Comparison of ENCODE assay signal across 10 cellular contexts in genomic region chr11:78397398-78397797, GRCh38. TPM values are rescaled to one million over a fixed set of nuclear protein-coding genes. Genes with fewer than 3 reads are reported as not detected.
DNase-seq lines count a peak whose midpoint lies in the region; ATAC-seq and TF ChIP-seq lines count a peak whose summit lies in the region.
"Had no signal": no experiment of that assay in that cellular context is flagged by ENCODE, and none has a peak within 500 bp of the region (broad histone marks: within the 10 kb centered on the region; RNA-seq: fewer than 3 reads in every experiment).

No MANE protein-coding gene starts in this region.

- intact Hi-C loops in prostate gland (cut with DNase I) = no loop called here

- H3K36me3 Mint-ChIP-seq in activated T-helper 17 cell treated with anti-CD3 and anti-CD28 coated beads, Interleukin-2, amount 50 U/mL, for 72 hours (ENCODE audit: low read depth) = no peaks in the 10 kb centered on the region

- no peak overlapping the region for H3K4me3 Mint-ChIP-seq in activated T-helper 17 cell treated with anti-CD3 and anti-CD28 coated beads, Interleukin-2, amount 50 U/mL, for 72 hours

- H3K9me3 Mint-ChIP-seq in activated T-helper 17 cell treated with anti-CD3 and anti-CD28 coated beads, Interleukin-2, amount 50 U/mL, for 72 hours = no peaks in the 10 kb centered on the region

- H3K27me3 Mint-ChIP-seq in activated T-helper 17 cell treated with anti-CD3 and anti-CD28 coated beads, Interleukin-2, amount 50 U/mL, for 72 hours = no peaks in the 10 kb centered on the region

- TF ChIP-seq CTCF in prostate gland (IDR thresholded peaks at IDR 0.05) = no peak

- H3K4me1 Mint-ChIP-seq in activated T-helper 17 cell treated with anti-CD3 and anti-CD28 coated beads, Interleukin-2, amount 50 U/mL, for 72 hours = peaks cover 4% of the 10 kb centered on the region

- no peaks in the 10 kb centered on the region for H3K27me3 ChIP-seq in prostate gland (replicated peaks; ENCODE audit: insufficient read depth)

- H3K27ac ChIP-seq in prostate gland = no peak overlapping the region

- H3K4me1 ChIP-seq in prostate gland (replicated peaks) = no peaks in the 10 kb centered on the region

- no peak for TF ChIP-seq POLR2A in prostate gland (IDR thresholded peaks at IDR 0.05)

- H3K36me3 ChIP-seq in prostate gland = no peaks in the 10 kb centered on the region
- H3K36me3 ChIP-seq: HAP-1 had no signal

- H3K9me3 ChIP-seq in prostate gland = no peaks in the 10 kb centered on the region
- H3K9me3 ChIP-seq: HAP-1 had no signal

- peak; percentile 47 for DNase-seq in GDM1 (lab: John Stamatoyannopoulos, UW)
- DNase-seq in NCI-H1930 (lab: John Stamatoyannopoulos, UW) = no peak
- no peak for DNase-seq in H4 (ENCODE audit: low spot score)
- DNase-seq in prostate gland (ENCODE audit: low spot score) = no peak
- DNase-seq in midbrain (lab: John Stamatoyannopoulos, UW) = no peak
- DNase-seq: NCI-H1694 treated with DMSO at 0.1 percent for 48 hours had no signal

- 85% methylated on average over 3 of the region's 3 CpGs for WGBS in prostate gland

- ATAC-seq in GM19452 (IDR thresholded peaks at IDR 0.05; ENCODE audit: unreplicated experiment) (peak; percentile 86), HG03432 (IDR thresholded peaks at IDR 0.05; ENCODE audit: unreplicated experiment) (peak; percentile 94)
- ATAC-seq in activated T-helper 17 cell treated with anti-CD3 and anti-CD28 coated beads, Interleukin-2, amount 50 U/mL, for 72 hours (replicated peaks) = peak; percentile 92

- H3K27ac Mint-ChIP-seq in activated T-helper 17 cell treated with anti-CD3 and anti-CD28 coated beads, Interleukin-2, amount 50 U/mL, for 72 hours = no peak overlapping the region

- no peak overlapping the region for H3K4me3 ChIP-seq in prostate gland
- H3K4me3 ChIP-seq: HAP-1 had no signal

RNA-seq across cellular contexts. Expression of gene GAB2, which starts 20.2 kb away (rescaled TPM):
- total RNA-seq in activated T-helper 17 cell treated with anti-CD3 and anti-CD28 coated beads, Interleukin-2, amount 50 U/mL, for 72 hours = 10 to 100 TPM in 1 of 2 donors, 1 to 10 TPM in 1; 6.5 to 11.4 TPM
- 0.70 and 1.0 TPM in 2 replicates for total RNA-seq in H4 (2014; rRNA removed; shearing (Covaris generic))
- total RNA-seq in prostate gland = 10 to 100 TPM in 1 of 2 donors, 1 to 10 TPM in 1; 7.4 to 12.8 TPM
